ENCODE assay signal across 8 cellular contexts in genomic region chr4:167234388-167234881, GRCh38. TPM values are rescaled to one million over a fixed set of nuclear protein-coding genes. Genes with fewer than 3 reads are reported as not detected.
DNase-seq lines count a peak whose midpoint lies in the region; ATAC-seq, FAIRE-seq and TF ChIP-seq lines count a peak whose summit lies in the region.

SPOCK3 (minus strand) TSS chr4:167234494.

- peaks cover 12% of the 10 kb centered on the region for H3K4me1 Mint-ChIP-seq in activated naive CD8-positive, alpha-beta T cell treated with anti-CD3 and anti-CD28 coated beads, Interleukin-2, amount 10 ng/mL, durations not matched to agents 7 days and 5 days

- no peak for FAIRE-seq in A549 (lab: Jason Lieb, UNC)

- H3K27me3 Mint-ChIP-seq in activated naive CD8-positive, alpha-beta T cell treated with anti-CD3 and anti-CD28 coated beads, Interleukin-2, amount 10 ng/mL, durations not matched to agents 7 days and 5 days = peaks cover 34% of the 10 kb centered on the region

- no peak for TF ChIP-seq RAD21 in A549 (conservative IDR thresholded peaks at IDR 0.05 in 1 of 2, IDR thresholded peaks at IDR 0.05 in 1 of 2)

- POLR2A ChIA-PET in A549 (lab: Yijun Ruan, JAX) = no interaction called here
- POLR2A ChIA-PET in activated naive CD8-positive, alpha-beta T cell treated with anti-CD3 and anti-CD28 coated beads, Interleukin-2, amount 10 ng/mL, durations not matched to agents 7 days and 5 days (lab: Charles Lee) = no interaction called here

- H3K36me3 ChIP-seq in ovary = no peaks in the 10 kb centered on the region

- no peaks in the 10 kb centered on the region for H3K9me3 ChIP-seq in A549
- no peaks in the 10 kb centered on the region for H3K9me3 ChIP-seq in ovary

- intact Hi-C loops in left cardiac atrium (cut with DNase I) = no loop called here
- intact Hi-C loops in ovary (cut with DNase I) = no loop called here

- TF ChIP-seq POLR2A in A549 (IDR thresholded peaks at IDR 0.05; ENCODE audit: low read length) (no peak), GM18505 (IDR thresholded peaks at IDR 0.05; ENCODE audit: borderline replicate concordance, extremely low read depth, insufficient read depth, insufficient read length) (no peak), ovary (IDR thresholded peaks at IDR 0.05) (no peak)

- DNase-seq in A549 (ENCODE audit: low read depth in 1 of 2, low spot score in 1 of 2) (peak; percentile 17 to 22), M059J (ENCODE audit: low read depth) (peak; percentile 47), left cardiac atrium (peak; percentile 23), ovary (peak; percentile 16 to 44 (median 28)), SW480 (ENCODE audit: low spot score) (no peak), KG1 (lab: John Stamatoyannopoulos, UW) (no peak)
- DNase-seq in activated naive CD8-positive, alpha-beta T cell treated with anti-CD3 and anti-CD28 coated beads, Interleukin-2, amount 10 ng/mL, durations not matched to agents 7 days and 5 days = no peak

- peak; percentile 93 to 95 for ATAC-seq in A549
- peak; percentile 38 for ATAC-seq in GM18505 (IDR thresholded peaks at IDR 0.05; ENCODE audit: unreplicated experiment)
- peak; percentile 78 for ATAC-seq in activated naive CD8-positive, alpha-beta T cell treated with anti-CD3 and anti-CD28 coated beads, Interleukin-2, amount 10 ng/mL, durations not matched to agents 7 days and 5 days (ENCODE audit: low read depth)
- ATAC-seq in left cardiac atrium = peak; percentile 78 to 82

- H3K9me3 Mint-ChIP-seq in activated naive CD8-positive, alpha-beta T cell treated with anti-CD3 and anti-CD28 coated beads, Interleukin-2, amount 10 ng/mL, durations not matched to agents 7 days and 5 days = no peaks in the 10 kb centered on the region

- TF ChIP-seq CTCF in A549 (IDR thresholded peaks at IDR 0.05) (no peak), ovary (IDR thresholded peaks at IDR 0.05) (no peak)

- H3K36me3 Mint-ChIP-seq in activated naive CD8-positive, alpha-beta T cell treated with anti-CD3 and anti-CD28 coated beads, Interleukin-2, amount 10 ng/mL, durations not matched to agents 7 days and 5 days = no peaks in the 10 kb centered on the region

- peak within 1 kb of the TSS; percentile 82 for H3K4me3 Mint-ChIP-seq in activated naive CD8-positive, alpha-beta T cell treated with anti-CD3 and anti-CD28 coated beads, Interleukin-2, amount 10 ng/mL, durations not matched to agents 7 days and 5 days

- H3K27ac Mint-ChIP-seq in activated naive CD8-positive, alpha-beta T cell treated with anti-CD3 and anti-CD28 coated beads, Interleukin-2, amount 10 ng/mL, durations not matched to agents 7 days and 5 days = no peak within 1 kb of the TSS

- peak within 1 kb of the TSS; percentile 95 for H3K4me2 ChIP-seq in A549

- H3K27ac ChIP-seq in A549 (peak within 1 kb of the TSS in 1 of 2 experiments; percentile 61; a peak in 2 of 6 replicates), ovary (no peak within 1 kb of the TSS)

- H3K4me1 ChIP-seq in A549 (no peaks in the 10 kb centered on the region), ovary (ENCODE audit: insufficient read depth) (peaks cover 3% of the 10 kb centered on the region)

- H3K4me3 ChIP-seq in A549 = peak within 1 kb of the TSS; percentile 64
- H3K4me3 ChIP-seq in ovary = peak within 1 kb of the TSS; percentile 30

- TF ChIP-seq EP300 in A549 (IDR thresholded peaks at IDR 0.05) (no peak), ovary (IDR thresholded peaks at IDR 0.05) (no peak)

- WGBS in A549 (ENCODE audit: missing lambda C conversion rate) = 3% methylated on average over 19 of the region's 29 CpGs
- WGBS in ovary, 3 donors = 1 to 2% (median 1%) methylated on average over 29 of the region's 29 CpGs

- no peaks in the 10 kb centered on the region for H3K27me3 ChIP-seq in ovary

- CTCF ChIA-PET in A549 (lab: Yijun Ruan, JAX) = no interaction called here

TF ChIP-seq in A549, 52 proteins besides CTCF, POLR2A, EP300 and RAD21:
- TF ChIP-seq, protein P1, sequence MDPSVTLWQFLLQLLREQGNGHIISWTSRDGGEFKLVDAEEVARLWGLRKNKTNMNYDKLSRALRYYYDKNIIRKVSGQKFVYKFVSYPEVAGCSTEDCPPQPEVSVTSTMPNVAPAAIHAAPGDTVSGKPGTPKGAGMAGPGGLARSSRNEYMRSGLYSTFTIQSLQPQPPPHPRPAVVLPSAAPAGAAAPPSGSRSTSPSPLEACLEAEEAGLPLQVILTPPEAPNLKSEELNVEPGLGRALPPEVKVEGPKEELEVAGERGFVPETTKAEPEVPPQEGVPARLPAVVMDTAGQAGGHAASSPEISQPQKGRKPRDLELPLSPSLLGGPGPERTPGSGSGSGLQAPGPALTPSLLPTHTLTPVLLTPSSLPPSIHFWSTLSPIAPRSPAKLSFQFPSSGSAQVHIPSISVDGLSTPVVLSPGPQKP (IDR thresholded peaks at IDR 0.05; ENCODE audit: low read depth, low read length) = no peak
- TF ChIP-seq HES2 (IDR thresholded peaks at IDR 0.05) (no peak), MAZ (IDR thresholded peaks at IDR 0.05; ENCODE audit: borderline replicate concordance, low read depth, low read length) (no peak), TFCP2L1 (CRISPR knock-in tag; IDR thresholded peaks at IDR 0.05) (no peak)
TF ChIP-seq in A549: peak in this region for 0.

RNA-seq across cellular contexts. Expression of gene SPOCK3, which starts in this region (rescaled TPM):
- polyA plus RNA-seq in A549 (2011; rRNA removed) (0.44 and 0.61 TPM in 2 replicates), A549 (2017; fragmentation: RNase III; extraction: RNeasy Plus Mini Kit Qiagen cat#74134 plus additional on column Dnase treatment) (0.04 to 0.15 TPM (median 0.12 TPM) in 3 replicates), ovary (10 to 100 TPM in 1 of 2 donors, 1 to 10 TPM in 1; 1.6 to 10.0 TPM)
- 0.03 TPM in 1 of 2 replicates, not detected in the other for polyA plus RNA-seq in A549 (2012; cell fraction: cytosol; rRNA removed)
- polyA plus RNA-seq in A549 (2012; cell fraction: nucleus; rRNA removed) = 0.02 TPM in 1 of 2 replicates, not detected in the other
- polyA minus RNA-seq in A549 (2011; rRNA and poly(A)+ RNA removed) = 0.62 and 0.78 TPM in 2 replicates
- total RNA-seq in M059J (2014; rRNA removed; shearing (Covaris generic)) = 0.20 and 0.81 TPM in 2 replicates
- not detected for total RNA-seq in activated naive CD8-positive, alpha-beta T cell treated with anti-CD3 and anti-CD28 coated beads, Interleukin-2, amount 10 ng/mL, durations not matched to agents 7 days and 5 days
- total RNA-seq in left cardiac atrium (not detected), ovary (10 to 100 TPM in 1 of 7 donors, 1 to 10 TPM in 5, under 1 TPM in 1; 0.50 to 11.0 (median 4.5) TPM)

Comparison
In these comparisons a context has a peak if more than half of its experiments do, and no peak if none do; other contexts are left out.
1. Peak in DNase-seq, ATAC-seq, H3K4me3 ChIP-seq and H3K4me2 ChIP-seq in A549; RNA of the gene not detected or under 1 TPM.
2. Peak in DNase-seq in M059J; RNA of the gene not detected or under 1 TPM.
3. Peak in ATAC-seq in activated naive CD8-positive, alpha-beta T cell treated with anti-CD3 and anti-CD28 coated beads, Interleukin-2, amount 10 ng/mL, durations not matched to agents 7 days and 5 days; RNA of the gene not detected or under 1 TPM.
4. Peak in DNase-seq and ATAC-seq in left cardiac atrium; RNA of the gene not detected or under 1 TPM.
5. ATAC-seq: peak in every context shown above with its lines; median percentile 94 in A549; 80 in left cardiac atrium; 78 in activated naive CD8-positive, alpha-beta T cell treated with anti-CD3 and anti-CD28 coated beads, Interleukin-2, amount 10 ng/mL, durations not matched to agents 7 days and 5 days; 38 in GM18505.
6. DNase-seq: peak in ovary (5 of 5); none in activated naive CD8-positive, alpha-beta T cell treated with anti-CD3 and anti-CD28 coated beads, Interleukin-2, amount 10 ng/mL, durations not matched to agents 7 days and 5 days (single experiment), SW480 (single experiment) and KG1 (single experiment).